Comparison of ENCODE assay signal across 28 cellular contexts in genomic region chr6:165875946-165876345, GRCh38.
"Had no signal": no experiment of that assay in that cellular context is flagged by ENCODE, and none has a peak within 500 bp of the region (broad histone marks: within the 10 kb centered on the region; RNA-seq: fewer than 3 reads in every experiment).

No MANE protein-coding gene starts in this region.

- H3K9me3 ChIP-seq: ascending aorta, breast epithelium, esophagus squamous epithelium had no signal

- H3K36me3 ChIP-seq: ascending aorta, breast epithelium, cardiac muscle cell, esophagus squamous epithelium, WERI-Rb-1 had no signal

- H3K4me3 ChIP-seq: ascending aorta, breast epithelium, cardiac muscle cell, esophagus squamous epithelium had no signal

- ATAC-seq: activated CD4-positive, alpha-beta T cell treated with anti-CD3 and anti-CD28 coated beads for 36 hours; activated CD4-positive, CD25-positive, alpha-beta regulatory T cell treated with anti-CD3 and anti-CD28 coated beads, Interleukin-2, amount 50 U/mL, for 24 hours; activated CD8-positive, alpha-beta memory T cell treated with anti-CD3 and anti-CD28 coated beads, Interleukin-2, amount 10 ng/mL, durations not matched to agents 7 days and 5 days; activated CD8-positive, alpha-beta T cell treated with anti-CD3 and anti-CD28 coated beads, Interleukin-2, amount 10 ng/mL, durations not matched to agents 7 days and 5 days; activated naive CD4-positive, alpha-beta T cell treated with anti-CD3 and anti-CD28 coated beads, Interleukin-2, amount 50 U/mL, for 72 hours; effector memory CD8-positive, alpha-beta T cell; T-helper 17 cell had no signal

- DNase-seq: activated B cell treated with CpG ODN at 0.5 μM for 24 hours; activated CD4-positive, alpha-beta memory T cell treated with anti-CD3 and anti-CD28 coated beads for 36 hours; activated CD4-positive, alpha-beta T cell treated with anti-CD3 and anti-CD28 coated beads for 36 hours; activated CD4-positive, alpha-beta T cell treated with anti-CD3 and anti-CD28 coated beads, Interleukin-2, amount 10 ng/mL, durations not matched to agents 24 days and 14 days; activated CD8-positive, alpha-beta memory T cell treated with anti-CD3 and anti-CD28 coated beads, Interleukin-2, amount 10 ng/mL, durations not matched to agents 7 days and 5 days; activated CD8-positive, alpha-beta memory T cell treated with anti-CD3 and anti-CD28 coated beads, Interleukin-2, amount 50 U/mL, for 4 hours; activated CD8-positive, alpha-beta T cell treated with anti-CD3 and anti-CD28 coated beads, Interleukin-2, amount 10 ng/mL, durations not matched to agents 7 days and 5 days; activated effector memory CD4-positive, alpha-beta T cell treated with anti-CD3 and anti-CD28 coated beads, Interleukin-2, amount 50 U/mL, for 16 hours; activated naive CD4-positive, alpha-beta T cell treated with anti-CD3 and anti-CD28 coated beads for 36 hours; activated naive CD8-positive, alpha-beta T cell treated with anti-CD3 and anti-CD28 coated beads, Interleukin-2, amount 10 ng/mL, durations not matched to agents 7 days and 5 days; activated T-cell treated with anti-CD3 and anti-CD28 coated beads, Interleukin-2, amount 50 U/mL, for 1 hour; activated T-cell treated with anti-CD3 and anti-CD28 coated beads, Interleukin-2, amount 50 U/mL, for 48 hours; cortex of kidney; dermis blood vessel endothelial cell; effector CD4-positive, alpha-beta T cell; effector memory CD8-positive, alpha-beta T cell; erythroblast; esophagus squamous epithelium; foreskin fibroblast; T-helper 1 cell; T-helper 17 cell; T1000; WERI-Rb-1 had no signal

- H3K27me3 ChIP-seq: ascending aorta, breast epithelium, esophagus squamous epithelium had no signal

- H3K27ac ChIP-seq: ascending aorta, breast epithelium, cardiac muscle cell, WERI-Rb-1 had no signal

- H3K4me1 ChIP-seq: ascending aorta, breast epithelium had no signal
